Comparison of ENCODE assay signal across 8 cellular contexts in genomic region chr21:33947451-33948095, GRCh38. TPM values are rescaled to one million over a fixed set of nuclear protein-coding genes. Genes with fewer than 3 reads are reported as not detected.
DNase-seq lines count a peak whose midpoint lies in the region; ATAC-seq and TF ChIP-seq lines count a peak whose summit lies in the region.

No MANE protein-coding gene starts in this region.

- H3K27ac ChIP-seq in CD4-positive, alpha-beta memory T cell (ENCODE audit: low read depth, low read length), result peak overlapping the region; percentile 94
- peak overlapping the region; percentile 92 for H3K27ac ChIP-seq in suprapubic skin

- H3K4me3 ChIP-seq in CD4-positive, alpha-beta memory T cell (ENCODE audit: low read length in 2 of 2), result peak overlapping the region; percentile 21 to 36
- H3K4me3 ChIP-seq in suprapubic skin, result peak overlapping the region; percentile 31

- H3K4me1 Mint-ChIP-seq in CD4-positive, alpha-beta memory T cell, result peaks cover 58 to 90% (median 68%) of the 10 kb centered on the region in 4 donors

- DNase-seq in CD4-positive, alpha-beta memory T cell, result peak; percentile 86 to 97 (median 91)
- DNase-seq in HS-5 (ENCODE audit: low read depth) (peak; percentile 85), RPMI7951 (ENCODE audit: low read depth) (peak; percentile 97), fibroblast of the conjunctiva (ENCODE audit: low read depth) (peak; percentile 93), occipital lobe (lab: John Stamatoyannopoulos, UW) (peak; percentile 80), suprapubic skin (ENCODE audit: low spot score in 2 of 2) (peak; percentile 91 to 92)
- peak; percentile 76 for DNase-seq in activated effector memory CD4-positive, alpha-beta T cell treated with Interleukin-2 at 50 U/mL for 16 hours

- intact Hi-C loops in CD4-positive, alpha-beta memory T cell (cut with micrococcal nuclease), result loop anchor here (1.0 to 2.0 kb wide), 7 partner anchors 11 to 1101 kb away; partner anchors contain the start of genes ATP5PO, MRPS6, RUNX1 and SLC5A3

- H3K27me3 Mint-ChIP-seq in CD4-positive, alpha-beta memory T cell, result no peaks in the 10 kb centered on the region

- ATAC-seq in GM21367 (IDR thresholded peaks at IDR 0.05; ENCODE audit: unreplicated experiment), result peak; percentile 41

- CTCF ChIA-PET in CD4-positive, alpha-beta memory T cell (lab: Charles Lee; ENCODE audit: partially characterized antibody), result interaction anchor here (0.7 to 6.2 kb wide), 11 partner anchors 10 to 400 kb away, joined by 3 to 80 read pairs (median 5); no protein-coding TSS in a partner anchor

- no peak for TF ChIP-seq EP300 in suprapubic skin (IDR thresholded peaks at IDR 0.05)

- H3K36me3 ChIP-seq in CD4-positive, alpha-beta memory T cell (ENCODE audit: insufficient read depth, low read length), result no peaks in the 10 kb centered on the region
- H3K36me3 ChIP-seq in suprapubic skin, result no peaks in the 10 kb centered on the region

- no peaks in the 10 kb centered on the region for H3K27me3 ChIP-seq in CD4-positive, alpha-beta memory T cell (ENCODE audit: insufficient read depth, low read length)
- H3K27me3 ChIP-seq in suprapubic skin, result no peaks in the 10 kb centered on the region

- peak overlapping the region; percentile 49 to 94 (median 85) for H3K4me3 Mint-ChIP-seq in CD4-positive, alpha-beta memory T cell

- H3K27ac Mint-ChIP-seq in CD4-positive, alpha-beta memory T cell, result peak overlapping the region; percentile 92 to 99 (median 98)

- TF ChIP-seq CTCF in suprapubic skin (IDR thresholded peaks at IDR 0.05), result no peak

- peaks cover 0 to 15% (median 1%) of the 10 kb centered on the region in 8 donors for H3K9me3 Mint-ChIP-seq in CD4-positive, alpha-beta memory T cell

- WGBS in suprapubic skin, result 17% methylated on average over 9 of the region's 9 CpGs

- TF ChIP-seq POLR2A in suprapubic skin (IDR thresholded peaks at IDR 0.05), result no peak

- POLR2A ChIA-PET in CD4-positive, alpha-beta memory T cell (lab: Charles Lee; ENCODE audit: partially characterized antibody), result interaction anchor here (0.6 to 18.8 kb wide), 35 partner anchors 11 to 1167 kb away, joined by 3 to 938 read pairs (median 4); partner anchors contain the start of genes ATP5PO, IFNAR1, MRPS6 and SLC5A3

- no peaks in the 10 kb centered on the region for H3K9me3 ChIP-seq in CD4-positive, alpha-beta memory T cell (ENCODE audit: control insufficient read depth in 1 of 2, low read length in 2 of 2)
- no peaks in the 10 kb centered on the region for H3K9me3 ChIP-seq in suprapubic skin

- peaks cover 22 to 31% of the 10 kb centered on the region in 2 donors for H3K36me3 Mint-ChIP-seq in CD4-positive, alpha-beta memory T cell

- H3K4me1 ChIP-seq in CD4-positive, alpha-beta memory T cell (ENCODE audit: insufficient read depth, low read length), result peaks cover 79% of the 10 kb centered on the region
- peaks cover 37% of the 10 kb centered on the region for H3K4me1 ChIP-seq in suprapubic skin

RNA-seq across cellular contexts. Expression of gene ATP5PO, which starts 32.0 kb away (rescaled TPM):
- total RNA-seq in CD4-positive, alpha-beta memory T cell, result 100 to 1,000 TPM; 126 to 143 TPM
- polyA plus RNA-seq in CD4-positive, alpha-beta memory T cell, result 100 to 1,000 TPM; 318 to 472 TPM
- 198 and 209 TPM in 2 replicates for total RNA-seq in RPMI7951 (2014; rRNA removed; shearing (Covaris generic))
- total RNA-seq in occipital lobe, result 154 TPM
- total RNA-seq in suprapubic skin, result 100 to 1,000 TPM; 121 to 182 (median 159) TPM

Comparison
In these comparisons a context has a peak if more than half of its experiments do, and no peak if none do; other contexts are left out.
1. Peak in every context shown above with its lines: DNase-seq, ATAC-seq, H3K4me3 ChIP-seq and H3K27ac ChIP-seq.